In genomic region chr7:41700044-41700471, GRCh38 we compare ENCODE assay signal across 11 cellular contexts. TPM values are rescaled to one million over a fixed set of nuclear protein-coding genes. Genes with fewer than 3 reads are reported as not detected.
A peak's percentile ranks its signal among the peaks of the same experiment; 100 is the strongest.
DNase-seq lines count a peak whose midpoint lies in the region; ATAC-seq and TF ChIP-seq lines count a peak whose summit lies in the region.
"Had no signal": no experiment of that assay in that cellular context is flagged by ENCODE, and none has a peak within 500 bp of the region (broad histone marks: within the 10 kb centered on the region; RNA-seq: fewer than 3 reads in every experiment).

No MANE protein-coding gene starts in this region.

- POLR2A ChIA-PET in activated CD4-positive, alpha-beta memory T cell treated with anti-CD3 and anti-CD28 coated beads for 36 hours (lab: Charles Lee): no interaction called here

- DNase-seq in Ammon's horn (ENCODE audit: low spot score) (peak; percentile 37), SJSA1 (ENCODE audit: low read depth in 1 of 2, low spot score in 2 of 2) (peak in 1 of 2 experiments; percentile 68), fibroblast of villous mesenchyme (ENCODE audit: low read depth) (no peak), ovary (peak in 3 of 5 donors; percentile 46 to 58 (median 57)), cerebellar nuclear complex (lab: John Stamatoyannopoulos, UW) (no peak), GDM1 (lab: John Stamatoyannopoulos, UW) (no peak)
- DNase-seq in activated CD4-positive, alpha-beta memory T cell treated with anti-CD3 and anti-CD28 coated beads for 36 hours: no peak
- DNase-seq: DMS79 treated with DMSO at 0.1 percent for 48 hours, immature natural killer cell, NCI-H1436 treated with DMSO at 0.1 percent for 48 hours had no signal

- no peak for TF ChIP-seq POLR2A in ovary (IDR thresholded peaks at IDR 0.05)

- H3K27me3 ChIP-seq in SJSA1 (replicated peaks) (no peaks in the 10 kb centered on the region), ovary (no peaks in the 10 kb centered on the region)

- ATAC-seq in HG03025 (IDR thresholded peaks at IDR 0.05; ENCODE audit: low FRiP score, unreplicated experiment): no peak

- peaks cover 10% of the 10 kb centered on the region for H3K4me1 Mint-ChIP-seq in activated CD4-positive, alpha-beta memory T cell treated with anti-CD3 and anti-CD28 coated beads for 36 hours (ENCODE audit: low read depth)

- peaks cover 31% of the 10 kb centered on the region for H3K27me3 Mint-ChIP-seq in activated CD4-positive, alpha-beta memory T cell treated with anti-CD3 and anti-CD28 coated beads for 36 hours

- H3K36me3 ChIP-seq in SJSA1 (peaks cover 35% of the 10 kb centered on the region), ovary (no peaks in the 10 kb centered on the region)

- peaks cover 65% of the 10 kb centered on the region for H3K4me1 ChIP-seq in SJSA1 (replicated peaks)
- peaks cover 3% of the 10 kb centered on the region for H3K4me1 ChIP-seq in ovary (ENCODE audit: insufficient read depth)

- no peaks in the 10 kb centered on the region for H3K36me3 Mint-ChIP-seq in activated CD4-positive, alpha-beta memory T cell treated with anti-CD3 and anti-CD28 coated beads for 36 hours
- H3K36me3 Mint-ChIP-seq: immature natural killer cell had no signal

- 1 to 3% (median 2%) methylated on average over 18 of the region's 18 CpGs for WGBS in ovary, 3 donors

- H3K9me3 ChIP-seq in SJSA1 (replicated peaks): no peaks in the 10 kb centered on the region
- H3K9me3 ChIP-seq in ovary: no peaks in the 10 kb centered on the region

- TF ChIP-seq CTCF in fibroblast of villous mesenchyme (IDR thresholded peaks at IDR 0.05; ENCODE audit: insufficient read depth, low read depth, low read length): no peak
- no peak for TF ChIP-seq CTCF in ovary (IDR thresholded peaks at IDR 0.05)

- H3K27ac Mint-ChIP-seq in activated CD4-positive, alpha-beta memory T cell treated with anti-CD3 and anti-CD28 coated beads for 36 hours: no peak overlapping the region
- H3K27ac Mint-ChIP-seq: immature natural killer cell had no signal

- H3K4me3 ChIP-seq in SJSA1 (peak overlapping the region; percentile 58), fibroblast of villous mesenchyme (ENCODE audit: low read depth, low read length) (peak overlapping the region; percentile 70), ovary (peak overlapping the region; percentile 39)

- no peak for TF ChIP-seq EP300 in ovary (IDR thresholded peaks at IDR 0.05)

- intact Hi-C loops in ovary (cut with DNase I): loop anchor here in 1 of 4 donors (10.0 kb wide), 1 partner anchor 1375 kb away; no protein-coding TSS in a partner anchor
- intact Hi-C loops in activated CD4-positive, alpha-beta memory T cell treated with anti-CD3 and anti-CD28 coated beads for 36 hours (cut with micrococcal nuclease): no loop called here

- H3K9me3 Mint-ChIP-seq in activated CD4-positive, alpha-beta memory T cell treated with anti-CD3 and anti-CD28 coated beads for 36 hours: no peaks in the 10 kb centered on the region
- H3K9me3 Mint-ChIP-seq: immature natural killer cell had no signal

- no peak overlapping the region for H3K4me3 Mint-ChIP-seq in activated CD4-positive, alpha-beta memory T cell treated with anti-CD3 and anti-CD28 coated beads for 36 hours

- CTCF ChIA-PET in activated CD4-positive, alpha-beta memory T cell treated with anti-CD3 and anti-CD28 coated beads for 36 hours (lab: Charles Lee): no interaction called here

- H3K27ac ChIP-seq in SJSA1: peak overlapping the region; percentile 92
- H3K27ac ChIP-seq in ovary: peak overlapping the region; percentile 23 to 81

RNA-seq across cellular contexts. Expression of gene INHBA, which starts 2.8 kb away (rescaled TPM):
- 14.3 and 20.2 TPM in 2 replicates for total RNA-seq in SJSA1 (2014; rRNA removed; shearing (Covaris generic))
- total RNA-seq in fibroblast of villous mesenchyme: 65.2 and 84.7 TPM in 2 replicates
- 10 to 100 TPM in 2 of 7 donors, 1 to 10 TPM in 5; 2.1 to 18.0 (median 7.3) TPM for total RNA-seq in ovary
- polyA plus RNA-seq in ovary: 1 to 10 TPM; 3.4 to 5.8 TPM
- not detected for total RNA-seq in activated CD4-positive, alpha-beta memory T cell treated with anti-CD3 and anti-CD28 coated beads for 36 hours
- polyA plus RNA-seq: immature natural killer cell had no signal

Comparison
In these comparisons a context has a peak if more than half of its experiments do, and no peak if none do; other contexts are left out.
1. DNase-seq: peak in Ammon's horn (single experiment) and ovary (3 of 5); none in fibroblast of villous mesenchyme (single experiment), cerebellar nuclear complex (0 of 2), activated CD4-positive, alpha-beta memory T cell treated with anti-CD3 and anti-CD28 coated beads for 36 hours (single experiment) and GDM1 (single experiment).
2. Peak in every context shown above with its lines, with median percentiles within 50 percentile points of each other: H3K4me3 ChIP-seq.